Comparison of ENCODE assay signal across 1 cellular context in genomic region chr6:140855520-140855919, GRCh38.
TF ChIP-seq lines count a peak whose summit lies in the region.

No MANE protein-coding gene starts in this region.

TF ChIP-seq in SK-N-SH treated with all-trans-retinoic acid at 6 μM for 48 hours, 23 proteins besides CTCF, POLR2A, EP300 and RAD21 (continued from another document):
- no peak for TF ChIP-seq CSRNP3 (CRISPR knock-in tag; IDR thresholded peaks at IDR 0.05)
